9 cellular contexts compared by ENCODE assay signal in genomic region chr5:10590226-10591047, GRCh38. TPM values are rescaled to one million over a fixed set of nuclear protein-coding genes. Genes with fewer than 3 reads are reported as not detected.
DNase-seq lines count a peak whose midpoint lies in the region; ATAC-seq, FAIRE-seq and TF ChIP-seq lines count a peak whose summit lies in the region.
"Had no signal": no experiment of that assay in that cellular context is flagged by ENCODE, and none has a peak within 500 bp of the region (broad histone marks: within the 10 kb centered on the region; RNA-seq: fewer than 3 reads in every experiment).

No MANE protein-coding gene starts in this region.

- no peak for TF ChIP-seq CTCF in K562 (IDR thresholded peaks at IDR 0.05 in 2 of 3, conservative IDR thresholded peaks at IDR 0.05 in 1 of 3; ENCODE audit: insufficient read depth in 2 of 3, low read depth in 1 of 3, low read length in 3 of 3)
- TF ChIP-seq CTCF in left lung (IDR thresholded peaks at IDR 0.05): no peak
- TF ChIP-seq CTCF in uterus (IDR thresholded peaks at IDR 0.05): no peak

- peak overlapping the region; percentile 32; the same call in 1 of the 2 replicates for H3K4me2 ChIP-seq in K562 (ENCODE audit: insufficient read depth, low read length)

- no peaks in the 10 kb centered on the region for H3K79me2 ChIP-seq in K562 (ENCODE audit: control insufficient read depth, insufficient read depth, low read length)

- no peak for TF ChIP-seq RAD21 in K562 (CRISPR knock-in tag; conservative IDR thresholded peaks at IDR 0.05 in 1 of 2, IDR thresholded peaks at IDR 0.05 in 1 of 2)

- H3K27me3 ChIP-seq in K562 (ENCODE audit: control insufficient read depth in 2 of 2, insufficient read depth in 2 of 2, low read length in 2 of 2) (no peaks in the 10 kb centered on the region), left lung (no peaks in the 10 kb centered on the region), uterus (no peaks in the 10 kb centered on the region)

- H3K4me3 ChIP-seq in K562 (no peak overlapping the region; the same call in 1 of the 2 replicates), left lung (no peak overlapping the region), uterus (no peak overlapping the region)

- peaks cover 41 to 43% of the 10 kb centered on the region in 2 experiments for H3K4me1 ChIP-seq in K562 (replicated peaks in 1 of 2; ENCODE audit: control insufficient read depth in 2 of 2, insufficient read depth in 2 of 2, low read length in 2 of 2)
- H3K4me1 ChIP-seq in left lung: peaks cover 0 to 10% of the 10 kb centered on the region in 2 donors
- H3K4me1 ChIP-seq in uterus: peaks cover 0 to 9% of the 10 kb centered on the region in 2 donors

- no peaks in the 10 kb centered on the region for H3K36me3 ChIP-seq in K562 (ENCODE audit: control insufficient read depth, insufficient read depth, low read length)
- no peaks in the 10 kb centered on the region for H3K36me3 ChIP-seq in left lung
- H3K36me3 ChIP-seq in uterus: no peaks in the 10 kb centered on the region

- ATAC-seq in K562: peak; percentile 57
- ATAC-seq in left lung: peak; percentile 32
- no peak for ATAC-seq in GM21447 (IDR thresholded peaks at IDR 0.05; ENCODE audit: unreplicated experiment)

- POLR2A ChIA-PET in K562 (lab: Yijun Ruan, JAX): interaction anchor here (0.6 to 2.0 kb wide), 8 partner anchors 11 to 279 kb away, joined by 3 to 8 read pairs (median 4); no protein-coding TSS in a partner anchor

- H2AFZ ChIP-seq in K562 (ENCODE audit: low read depth, low read length): peak overlapping the region; percentile 73

- peaks cover 3% of the 10 kb centered on the region for H3K9me1 ChIP-seq in K562 (ENCODE audit: control insufficient read depth, insufficient read depth, low read length)

- in situ Hi-C loops in K562 (cut with MboI): no loop called here

- no peaks in the 10 kb centered on the region for H4K20me1 ChIP-seq in K562 (replicated peaks; ENCODE audit: control insufficient read depth, insufficient read depth, low read length)

- CTCF ChIA-PET in K562 (lab: Yijun Ruan, JAX; ENCODE audit: low intra/inter-chr PET ratio): no interaction called here

- H3K9me3 ChIP-seq in K562 (replicated peaks; ENCODE audit: control insufficient read depth, insufficient read depth, low read depth, low read length) (no peaks in the 10 kb centered on the region), left lung (no peaks in the 10 kb centered on the region), uterus (no peaks in the 10 kb centered on the region)

- DNase-seq in ELF-1 (ENCODE audit: low read depth, low spot score) (peak; percentile 95), HT1080 (ENCODE audit: low read depth) (peak; percentile 71), K562 (ENCODE audit: extremely low read depth in 1 of 4, low spot score in 3 of 4) (peak; percentile 38 to 74 (median 56)), left lung (no peak), uterus (no peak), superior temporal gyrus (ENCODE audit: extremely low spot score) (no peak), inferior parietal cortex (ENCODE audit: extremely low spot score) (no peak)
- DNase-seq: immature natural killer cell had no signal

- WGBS in K562 (ENCODE audit: insufficient coverage, low coverage, missing lambda C conversion rate): 58% methylated on average over 13 of the region's 13 CpGs

- intact Hi-C loops in K562 (cut with micrococcal nuclease): no loop called here
- intact Hi-C loops in left lung (cut with DNase I): no loop called here
- intact Hi-C loops in uterus (cut with DNase I; ENCODE audit: low total_unique reads): no loop called here

- BruUV-seq in K562 (replicated peaks; lab: Mats Ljungman, UMichigan): no TSS peak

- peak; percentile 33; the same call in 1 of the 2 replicates for TF ChIP-seq EP300 in K562 (IDR thresholded peaks at IDR 0.05; ENCODE audit: low read length)

- TF ChIP-seq POLR2A in K562 (conservative IDR thresholded peaks at IDR 0.05): no peak
- TF ChIP-seq POLR2A in uterus (IDR thresholded peaks at IDR 0.05): no peak

- H3K9ac ChIP-seq in K562 (ENCODE audit: insufficient read depth in 1 of 2, low read depth in 2 of 2, low read length in 2 of 2): peak overlapping the region; percentile 40 to 53; a peak in 3 of 4 replicates

- peak overlapping the region; percentile 72 for H3K27ac ChIP-seq in K562 (ENCODE audit: extremely low read depth, low read depth, low read length)
- no peak overlapping the region for H3K27ac ChIP-seq in left lung
- peak overlapping the region in 1 of 2 donors; percentile 14 for H3K27ac ChIP-seq in uterus

- FAIRE-seq in K562 (lab: Jason Lieb, UNC): peak; percentile 78

TF ChIP-seq in K562, 482 proteins besides CTCF, POLR2A, EP300 and RAD21 (continues in another document):
- TF ChIP-seq YBX1 (IDR thresholded peaks at IDR 0.05) (no peak), PRMT5 (CRISPR knock-in tag; IDR thresholded peaks at IDR 0.05) (no peak), MCM5 (IDR thresholded peaks at IDR 0.05; ENCODE audit: low read depth) (no peak), ZBTB12 (CRISPR knock-in tag; IDR thresholded peaks at IDR 0.05) (no peak), THAP7 (CRISPR knock-in tag; IDR thresholded peaks at IDR 0.05) (no peak)
- TF ChIP-seq, protein P1, sequence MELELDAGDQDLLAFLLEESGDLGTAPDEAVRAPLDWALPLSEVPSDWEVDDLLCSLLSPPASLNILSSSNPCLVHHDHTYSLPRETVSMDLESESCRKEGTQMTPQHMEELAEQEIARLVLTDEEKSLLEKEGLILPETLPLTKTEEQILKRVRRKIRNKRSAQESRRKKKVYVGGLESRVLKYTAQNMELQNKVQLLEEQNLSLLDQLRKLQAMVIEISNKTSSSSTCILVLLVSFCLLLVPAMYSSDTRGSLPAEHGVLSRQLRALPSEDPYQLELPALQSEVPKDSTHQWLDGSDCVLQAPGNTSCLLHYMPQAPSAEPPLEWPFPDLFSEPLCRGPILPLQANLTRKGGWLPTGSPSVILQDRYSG (tag; conservative IDR thresholded peaks at IDR 0.05; ENCODE audit: low read depth): no peak
- TF ChIP-seq, protein P2, sequence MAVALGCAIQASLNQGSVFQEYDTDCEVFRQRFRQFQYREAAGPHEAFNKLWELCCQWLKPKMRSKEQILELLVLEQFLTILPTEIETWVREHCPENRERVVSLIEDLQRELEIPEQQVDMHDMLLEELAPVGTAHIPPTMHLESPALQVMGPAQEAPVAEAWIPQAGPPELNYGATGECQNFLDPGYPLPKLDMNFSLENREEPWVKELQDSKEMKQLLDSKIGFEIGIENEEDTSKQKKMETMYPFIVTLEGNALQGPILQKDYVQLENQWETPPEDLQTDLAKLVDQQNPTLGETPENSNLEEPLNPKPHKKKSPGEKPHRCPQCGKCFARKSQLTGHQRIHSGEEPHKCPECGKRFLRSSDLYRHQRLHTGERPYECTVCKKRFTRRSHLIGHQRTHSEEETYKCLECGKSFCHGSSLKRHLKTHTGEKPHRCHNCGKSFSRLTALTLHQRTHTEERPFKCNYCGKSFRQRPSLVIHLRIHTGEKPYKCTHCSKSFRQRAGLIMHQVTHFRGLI (CRISPR knock-in tag; IDR thresholded peaks at IDR 0.05): no peak

RNA-seq across cellular contexts. Expression of gene ANKRD33B, which starts 26.6 kb away (rescaled TPM):
- 4.9 and 5.2 TPM in 2 replicates for total RNA-seq in HT1080 (2014; rRNA removed; shearing (Covaris generic))
- polyA plus RNA-seq in HT1080 (2015; cell fraction: cytosol; rRNA removed): 6.5 and 7.7 TPM in 2 replicates
- 10.6 and 11.4 TPM in 2 replicates for polyA plus RNA-seq in HT1080 (2015; cell fraction: nucleus; rRNA removed)
- 1.3 and 1.7 TPM in 2 replicates for total RNA-seq in K562 (2011; cell fraction: chromatin; rRNA removed; ENCODE audit: low replicate concordance)
- 1.5 and 1.6 TPM in 2 replicates for total RNA-seq in K562 (2011; cell fraction: nucleolus; rRNA removed)
- 1.5 and 1.7 TPM in 2 replicates for total RNA-seq in K562 (2011; cell fraction: nucleoplasm; rRNA removed)
- total RNA-seq in K562 (2014; rRNA removed): 0.45 and 0.53 TPM in 2 replicates
- 0.38 and 0.40 TPM in 2 replicates for total RNA-seq in K562 (2014; rRNA removed; fragmentation: Illumina TruSeq; extraction: Trizol)
- 1.5 TPM in 2 replicates for total RNA-seq in K562 (2015; rRNA removed; fragmentation: Illumina TruSeq; extraction: Trizol)
- 1.3 and 1.7 TPM in 2 replicates for total RNA-seq in K562 (2021)
- 0.08 and 0.17 TPM in 2 replicates for polyA plus RNA-seq in K562 (2011; rRNA removed)
- 0.15 and 0.21 TPM in 2 replicates for polyA plus RNA-seq in K562 (2011; cell fraction: cytosol; rRNA removed)
- 0.24 and 0.44 TPM in 2 replicates for polyA plus RNA-seq in K562 (2011; cell fraction: nucleus; rRNA removed)
- 1.5 and 3.9 TPM in 2 replicates for polyA plus RNA-seq in K562 (2012)
- 0.43 and 0.54 TPM in 2 replicates for polyA plus RNA-seq in K562 (2014; fragmentation: Illumina TruSeq; extraction: Trizol)
- under 1 TPM; 0.10 to 0.17 TPM for polyA plus RNA-seq in K562 (2014; fragmentation: Nextera tagmentation; extraction: Ambion mirVana)
- polyA plus RNA-seq in K562 (2014; rRNA removed): 0.16 and 0.33 TPM in 2 replicates
- 0.36 and 0.67 TPM in 2 replicates for polyA minus RNA-seq in K562 (2011; rRNA and poly(A)+ RNA removed)
- 0.36 and 1.2 TPM in 2 replicates for polyA minus RNA-seq in K562 (2011; cell fraction: cytosol; rRNA and poly(A)+ RNA removed)
- 0.78 and 0.81 TPM in 2 replicates for polyA minus RNA-seq in K562 (2011; cell fraction: nucleus; rRNA and poly(A)+ RNA removed)
- total RNA-seq in left lung: 1 to 10 TPM; 1.8 to 6.3 TPM
- total RNA-seq in uterus: 10 to 100 TPM in 1 of 4 donors, 1 to 10 TPM in 3; 2.1 to 24.1 (median 7.6) TPM

Comparison
In these comparisons a context has a peak if more than half of its experiments do, and no peak if none do; other contexts are left out.
1. DNase-seq: peak in ELF-1 (single experiment), HT1080 (single experiment) and K562 (4 of 4); none in left lung (0 of 2), uterus (0 of 2), superior temporal gyrus (single experiment) and inferior parietal cortex (single experiment).